28 cellular contexts compared by ENCODE assay signal in genomic region chr21:44643911-44644310, GRCh38. TPM values are rescaled to one million over a fixed set of nuclear protein-coding genes. Genes with fewer than 3 reads are reported as not detected.
"Had no signal": no experiment of that assay in that cellular context is flagged by ENCODE, and none has a peak within 500 bp of the region (broad histone marks: within the 10 kb centered on the region; RNA-seq: fewer than 3 reads in every experiment).

No MANE protein-coding gene starts in this region.

- H3K79me2 ChIP-seq: parathyroid adenoma had no signal

- H3K9me3 ChIP-seq: testis, vagina had no signal

- H3K27me3 ChIP-seq: testis, tibial nerve, upper lobe of right lung, vagina had no signal

- H3K4me1 ChIP-seq: gastroesophageal sphincter, parathyroid adenoma, psoas muscle, testis, tibial nerve, upper lobe of right lung, vagina had no signal

- DNase-seq: effector CD8-positive, alpha-beta T cell; kidney; left cardiac atrium; left ventricle myocardium superior; mesenchymal stem cell; midbrain; occipital lobe; psoas muscle; retina; small intestine; stimulated activated CD4-positive, alpha-beta T cell treated with anti-CD3 and anti-CD28 coated beads, Interleukin-2, amount 100 ng/mL, for 48 hours; stimulated activated CD8-positive, alpha-beta memory T cell treated with anti-CD3 and anti-CD28 coated beads, Interleukin-4, amount 100 ng/mL, for 48 hours; stimulated activated naive CD8-positive, alpha-beta T cell treated with anti-CD3 and anti-CD28 coated beads, Interleukin-15, Interleukin-2, amounts not matched to agents 100 U/mL and 50 U/mL, for 24 hours; testis; upper lobe of right lung had no signal

- H3K36me3 ChIP-seq: gastroesophageal sphincter, tibial nerve, upper lobe of right lung, vagina had no signal

- H3K27ac ChIP-seq: coronary artery, gastroesophageal sphincter, parathyroid adenoma, psoas muscle, testis, tibial nerve, upper lobe of right lung, vagina had no signal

- H3K27ac Mint-ChIP-seq: natural killer cell treated with Interleukin-12 subunit alpha and Interleukin-12 subunit beta and Interleukin-15 and Interleukin-18, amount 100 ng/mL, for 72 hours; stimulated activated effector memory CD8-positive, alpha-beta T cell treated with anti-CD3 and anti-CD28 coated beads, Interleukin-12 subunit alpha, Interleukin-12 subunit beta, amount 100 ng/mL, for 72 hours had no signal

- FAIRE-seq: endometrium, kidney, small intestine had no signal

- H3K4me3 Mint-ChIP-seq: natural killer cell treated with Interleukin-12 subunit alpha and Interleukin-12 subunit beta and Interleukin-15 and Interleukin-18, amount 100 ng/mL, for 72 hours; stimulated activated effector memory CD8-positive, alpha-beta T cell treated with anti-CD3 and anti-CD28 coated beads, Interleukin-12 subunit alpha, Interleukin-12 subunit beta, amount 100 ng/mL, for 72 hours had no signal

- H2AFZ ChIP-seq: parathyroid adenoma had no signal

- H3K9ac ChIP-seq: parathyroid adenoma had no signal

- H3K4me3 ChIP-seq: coronary artery, gastroesophageal sphincter, lung, psoas muscle, testis, tibial nerve, upper lobe of right lung, vagina had no signal

RNA-seq across cellular contexts. Expression of gene KRTAP10-11, which starts 2.3 kb away (rescaled TPM):
- total RNA-seq: chondrocyte; dermis microvascular lymphatic vessel endothelial cell; esophagus mucosa; fibroblast of villous mesenchyme; gastroesophageal sphincter; kidney; left cardiac atrium; left ventricle myocardium superior; lung; natural killer cell treated with Interleukin-12 subunit alpha and Interleukin-12 subunit beta and Interleukin-15 and Interleukin-18, amount 100 ng/mL, for 72 hours; occipital lobe; psoas muscle; tibial nerve; upper lobe of right lung; vagina had no signal

RNA-seq across cellular contexts. Expression of gene KRTAP10-10, which starts 6.8 kb away (rescaled TPM):
- total RNA-seq: chondrocyte; dermis microvascular lymphatic vessel endothelial cell; esophagus mucosa; fibroblast of villous mesenchyme; gastroesophageal sphincter; kidney; left cardiac atrium; left ventricle myocardium superior; lung; natural killer cell treated with Interleukin-12 subunit alpha and Interleukin-12 subunit beta and Interleukin-15 and Interleukin-18, amount 100 ng/mL, for 72 hours; occipital lobe; psoas muscle; testis; tibial nerve; upper lobe of right lung; vagina had no signal

RNA-seq across cellular contexts. Expression of gene KRTAP12-4, which starts 10.5 kb away (rescaled TPM):
- total RNA-seq: chondrocyte; dermis microvascular lymphatic vessel endothelial cell; esophagus mucosa; fibroblast of villous mesenchyme; gastroesophageal sphincter; kidney; left cardiac atrium; left ventricle myocardium superior; lung; natural killer cell treated with Interleukin-12 subunit alpha and Interleukin-12 subunit beta and Interleukin-15 and Interleukin-18, amount 100 ng/mL, for 72 hours; occipital lobe; psoas muscle; testis; tibial nerve; upper lobe of right lung; vagina had no signal

RNA-seq across cellular contexts. Expression of gene KRTAP12-3, which starts 13.8 kb away (rescaled TPM):
- total RNA-seq: chondrocyte; dermis microvascular lymphatic vessel endothelial cell; esophagus mucosa; fibroblast of villous mesenchyme; gastroesophageal sphincter; kidney; left cardiac atrium; left ventricle myocardium superior; lung; natural killer cell treated with Interleukin-12 subunit alpha and Interleukin-12 subunit beta and Interleukin-15 and Interleukin-18, amount 100 ng/mL, for 72 hours; occipital lobe; psoas muscle; testis; tibial nerve; upper lobe of right lung; vagina had no signal

RNA-seq across cellular contexts. Expression of gene KRTAP10-9, which starts 17.0 kb away (rescaled TPM):
- total RNA-seq: chondrocyte; dermis microvascular lymphatic vessel endothelial cell; esophagus mucosa; fibroblast of villous mesenchyme; gastroesophageal sphincter; kidney; left cardiac atrium; left ventricle myocardium superior; lung; natural killer cell treated with Interleukin-12 subunit alpha and Interleukin-12 subunit beta and Interleukin-15 and Interleukin-18, amount 100 ng/mL, for 72 hours; occipital lobe; psoas muscle; testis; tibial nerve; upper lobe of right lung; vagina had no signal
